8 cellular contexts compared by ENCODE assay signal in the genomic region with DNA sequence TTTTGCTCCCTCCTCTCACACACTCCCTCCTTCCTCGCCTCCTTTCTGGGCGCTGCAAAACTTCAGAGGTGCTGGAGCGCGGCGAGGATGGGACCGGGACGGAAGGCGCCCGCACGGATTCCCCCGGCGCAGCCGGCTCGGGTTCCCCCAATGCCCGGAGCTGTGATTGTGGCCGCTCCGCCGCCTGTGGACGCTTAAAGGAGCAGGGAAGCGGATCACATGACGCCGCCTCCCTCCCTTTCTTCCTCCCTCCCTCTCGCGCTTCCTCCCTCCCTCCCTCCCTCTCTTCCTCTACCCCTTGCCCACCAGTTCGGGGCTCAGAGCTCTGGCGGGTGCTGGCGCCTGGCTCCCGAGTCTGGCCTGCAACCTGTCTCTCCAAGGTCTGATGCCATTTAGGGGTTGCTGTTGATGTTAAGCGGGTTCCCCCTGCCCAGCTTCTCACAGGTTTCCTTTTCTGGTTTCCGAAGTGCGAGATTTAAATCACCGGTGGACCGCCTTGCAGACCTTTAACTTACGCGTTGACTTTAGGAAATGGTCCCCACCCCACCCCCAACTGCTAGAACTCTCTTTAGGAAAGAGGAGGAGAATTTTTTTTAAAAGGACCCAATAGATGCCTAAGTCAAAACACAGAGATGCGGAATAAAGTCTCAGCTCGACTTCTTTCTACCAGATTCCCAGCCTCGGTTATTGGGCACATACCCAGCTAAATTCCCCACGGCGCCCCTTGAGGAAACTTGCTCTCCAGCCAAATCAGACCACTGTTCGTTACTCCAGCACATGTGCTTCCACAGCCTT. TPM values are rescaled to one million over a fixed set of nuclear protein-coding genes. Genes with fewer than 3 reads are reported as not detected.
DNase-seq lines count a peak whose midpoint lies in the region; ATAC-seq, FAIRE-seq and TF ChIP-seq lines count a peak whose summit lies in the region.

WLS (minus strand) TSS at position 170 of the 795 bp plus-strand sequence. CDS start 224 bp downstream, outside the sequence.

- peak within 1 kb of the TSS; percentile 84 for H3K4me2 ChIP-seq in A549
- peak within 1 kb of the TSS; percentile 84 for H3K4me2 ChIP-seq in PC-9

- H3K9ac ChIP-seq in stomach smooth muscle (ENCODE audit: low read length in 2 of 2), result peak within 1 kb of the TSS; percentile 95 to 99

- H3K4me1 ChIP-seq in A549 (no peaks in the 10 kb centered on the region), PC-9 (replicated peaks; ENCODE audit: insufficient read depth) (peaks cover 6% of the 10 kb centered on the region; the same call in 1 of the 2 replicates), ectodermal cell (ENCODE audit: control insufficient read depth, insufficient read depth, low read length) (peaks cover 22% of the 10 kb centered on the region), stomach smooth muscle (ENCODE audit: control insufficient read depth, insufficient read depth, low read length) (peaks cover 15% of the 10 kb centered on the region)

- H3K27ac ChIP-seq in A549 (peak within 1 kb of the TSS; percentile 30 to 74; a peak in 5 of 6 replicates), PC-9 (no peak within 1 kb of the TSS), ectodermal cell (ENCODE audit: insufficient read depth, low read depth, low read length, poor library complexity, severe bottlenecking) (peak within 1 kb of the TSS; percentile 89), stomach smooth muscle (ENCODE audit: low read length) (peak within 1 kb of the TSS; percentile 96)

- H3K9me3 ChIP-seq in A549, result no peaks in the 10 kb centered on the region
- no peaks in the 10 kb centered on the region for H3K9me3 ChIP-seq in PC-9 (ENCODE audit: insufficient read depth, low read depth)
- H3K9me3 ChIP-seq in ectodermal cell (ENCODE audit: control insufficient read depth, low read length), result no peaks in the 10 kb centered on the region
- no peaks in the 10 kb centered on the region for H3K9me3 ChIP-seq in stomach smooth muscle (ENCODE audit: control insufficient read depth in 2 of 2, low read length in 2 of 2)

- TF ChIP-seq EP300 in A549 (IDR thresholded peaks at IDR 0.05), result no peak

- H3K9me2 ChIP-seq in PC-9 (ENCODE audit: insufficient read depth), result no peaks in the 10 kb centered on the region

- TF ChIP-seq POLR2A in A549 (IDR thresholded peaks at IDR 0.05; ENCODE audit: low read length) (no peak), lower leg skin (IDR thresholded peaks at IDR 0.05) (no peak)

- 7% methylated on average over 34 of the region's 41 CpGs for WGBS in A549 (ENCODE audit: missing lambda C conversion rate)
- WGBS in ectodermal cell, 2 experiments, result 0% methylated on average over 41 of the region's 41 CpGs
- 0 to 1% methylated on average over 41 of the region's 41 CpGs for WGBS in lower leg skin, 2 donors

- H3F3A ChIP-seq in PC-9 (ENCODE audit: insufficient read depth, low read depth), result no peaks in the 10 kb centered on the region; the same call in 1 of the 2 replicates

- no peak for TF ChIP-seq RAD21 in A549 (conservative IDR thresholded peaks at IDR 0.05 in 1 of 2, IDR thresholded peaks at IDR 0.05 in 1 of 2)

- CTCF ChIA-PET in A549 (lab: Yijun Ruan, JAX), result interaction anchor here (1.1 to 2.1 kb wide), 6 partner anchors 10 to 152 kb away, joined by 3 to 5 read pairs (median 4); no protein-coding TSS in a partner anchor
- CTCF ChIA-PET in PC-9 (lab: Charles Lee), result interaction anchor here (0.6 to 0.8 kb wide), 2 partner anchors 35 to 59 kb away, joined by 3 to 20 read pairs; no protein-coding TSS in a partner anchor

- no peaks in the 10 kb centered on the region for H3K79me2 ChIP-seq in PC-9 (ENCODE audit: low read depth)

- DNase-seq in A549 (ENCODE audit: low read depth in 1 of 2, low spot score in 1 of 2) (peak; percentile 28 to 47), HCEC 1CT (peak; percentile 81), PC-9 (peak in 1 of 2 experiments; percentile 59), lower leg skin (ENCODE audit: low spot score in 2 of 2) (peak; percentile 79 to 96)

- intact Hi-C loops in PC-9 (cut with micrococcal nuclease; ENCODE audit: unreplicated experiment), result loop anchor here (2.0 to 10.0 kb wide), 2 partner anchors 58 to 112 kb away; no protein-coding TSS in a partner anchor
- intact Hi-C loops in lower leg skin (cut with DNase I; ENCODE audit: low total_unique reads), result loop anchor here (5.0 kb wide), 1 partner anchor 110 kb away; no protein-coding TSS in a partner anchor

- H3K36me3 ChIP-seq in PC-9 (ENCODE audit: low read depth), result no peaks in the 10 kb centered on the region
- no peaks in the 10 kb centered on the region for H3K36me3 ChIP-seq in ectodermal cell (ENCODE audit: control insufficient read depth, insufficient read depth, low read length)
- no peaks in the 10 kb centered on the region for H3K36me3 ChIP-seq in stomach smooth muscle (ENCODE audit: control insufficient read depth in 2 of 2, insufficient read depth in 2 of 2, low read length in 2 of 2)

- no peak for FAIRE-seq in A549 (lab: Jason Lieb, UNC)

- H3K4me3 ChIP-seq in A549 (peak within 1 kb of the TSS; percentile 59), PC-9 (peak within 1 kb of the TSS; percentile 61), ectodermal cell (ENCODE audit: insufficient read depth, low read depth, low read length) (peak within 1 kb of the TSS; percentile 88), lower leg skin (ENCODE audit: low read depth, poor library complexity, severe bottlenecking) (peak within 1 kb of the TSS; percentile 58), stomach smooth muscle (ENCODE audit: low read length in 2 of 2) (peak within 1 kb of the TSS; percentile 95 to 99)

- no TSS peak for BruUV-seq in PC-9 (replicated peaks; lab: Mats Ljungman, UMichigan)

- H3K27me3 ChIP-seq in PC-9 (ENCODE audit: insufficient read depth, low read depth) (peaks cover 4% of the 10 kb centered on the region), ectodermal cell (ENCODE audit: control insufficient read depth, insufficient read depth, low read length, poor library complexity, severe bottlenecking) (peaks cover 15% of the 10 kb centered on the region), stomach smooth muscle (ENCODE audit: control insufficient read depth in 1 of 2, insufficient read depth in 2 of 2, low read length in 2 of 2) (no peaks in the 10 kb centered on the region)

- no peaks in the 10 kb centered on the region for H4K20me1 ChIP-seq in PC-9 (ENCODE audit: insufficient read depth)

- POLR2A ChIA-PET in A549 (lab: Yijun Ruan, JAX), result interaction anchor here (0.5 to 1.7 kb wide), 6 partner anchors 10 to 115 kb away, joined by 3 to 7 read pairs (median 4); no protein-coding TSS in a partner anchor
- POLR2A ChIA-PET in PC-9 (lab: Charles Lee; ENCODE audit: unreplicated experiment), result interaction anchor here (0.6 to 1.3 kb wide), 3 partner anchors 35 to 68 kb away, joined by 4 to 7 read pairs (median 6); no protein-coding TSS in a partner anchor

- no peak for TF ChIP-seq CTCF in A549 (IDR thresholded peaks at IDR 0.05)
- no peak; the same call in 1 of the 2 replicates for TF ChIP-seq CTCF in PC-9 (conservative IDR thresholded peaks at IDR 0.05)
- TF ChIP-seq CTCF in lower leg skin (IDR thresholded peaks at IDR 0.05), result no peak

- ATAC-seq in A549, result peak; percentile 89 to 91
- ATAC-seq in GM18870 (IDR thresholded peaks at IDR 0.05; ENCODE audit: unreplicated experiment), result no peak
- no peak for ATAC-seq in GM21423 (IDR thresholded peaks at IDR 0.05; ENCODE audit: unreplicated experiment)

- peak within 1 kb of the TSS; percentile 90 for H2AFZ ChIP-seq in PC-9

TF ChIP-seq in A549, 52 proteins besides CTCF, POLR2A, EP300 and RAD21:
- TF ChIP-seq E2F6 (IDR thresholded peaks at IDR 0.05; ENCODE audit: borderline replicate concordance, low read depth), result 0 out of 2 replicates have a peak, but pooled peaks have one; percentile 25
- TF ChIP-seq ZC3H11A (IDR thresholded peaks at IDR 0.05), result no peak
- peak; percentile 62 for TF ChIP-seq USF2 (IDR thresholded peaks at IDR 0.05)
- TF ChIP-seq ZSCAN20 (CRISPR knock-in tag; IDR thresholded peaks at IDR 0.05), result no peak

RNA-seq across cellular contexts. Expression of gene WLS, which starts in this region (rescaled TPM):
- polyA plus RNA-seq in A549 (2011; rRNA removed) (6.6 and 7.7 TPM in 2 replicates), A549 (2017; fragmentation: RNase III; extraction: RNeasy Plus Mini Kit Qiagen cat#74134 plus additional on column Dnase treatment) (8.7 to 12.1 TPM (median 10.9 TPM) in 3 replicates)
- 1.8 and 2.0 TPM in 2 replicates for polyA plus RNA-seq in A549 (2012; cell fraction: cytosol; rRNA removed)
- polyA plus RNA-seq in A549 (2012; cell fraction: nucleus; rRNA removed), result 2.1 and 3.4 TPM in 2 replicates
- polyA minus RNA-seq in A549 (2011; rRNA and poly(A)+ RNA removed), result 9.5 TPM in 2 replicates
- total RNA-seq in PC-9 (2021) (19.8 and 30.5 TPM in 2 replicates), lower leg skin (10 to 100 TPM; 37.8 to 56.3 (median 48.7) TPM)
- polyA plus RNA-seq in ectodermal cell (2013, experiment 1 of 4), result 532 TPM
- polyA plus RNA-seq in ectodermal cell (2013, experiment 2 of 4), result 611 TPM
- 377 TPM for polyA plus RNA-seq in ectodermal cell (2013, experiment 3 of 4)
- 459 TPM for polyA plus RNA-seq in ectodermal cell (2013, experiment 4 of 4)

Comparison
In these comparisons a context has a peak if more than half of its experiments do, and no peak if none do; other contexts are left out.
1. ATAC-seq: peak in A549 (2 of 2); none in GM18870 (single experiment) and GM21423 (single experiment).
2. Peak in every context shown above with its lines, with median percentiles within 50 percentile points of each other: H3K4me3 ChIP-seq.